ENCODE assay signal across 1 cellular context in the genomic region with DNA sequence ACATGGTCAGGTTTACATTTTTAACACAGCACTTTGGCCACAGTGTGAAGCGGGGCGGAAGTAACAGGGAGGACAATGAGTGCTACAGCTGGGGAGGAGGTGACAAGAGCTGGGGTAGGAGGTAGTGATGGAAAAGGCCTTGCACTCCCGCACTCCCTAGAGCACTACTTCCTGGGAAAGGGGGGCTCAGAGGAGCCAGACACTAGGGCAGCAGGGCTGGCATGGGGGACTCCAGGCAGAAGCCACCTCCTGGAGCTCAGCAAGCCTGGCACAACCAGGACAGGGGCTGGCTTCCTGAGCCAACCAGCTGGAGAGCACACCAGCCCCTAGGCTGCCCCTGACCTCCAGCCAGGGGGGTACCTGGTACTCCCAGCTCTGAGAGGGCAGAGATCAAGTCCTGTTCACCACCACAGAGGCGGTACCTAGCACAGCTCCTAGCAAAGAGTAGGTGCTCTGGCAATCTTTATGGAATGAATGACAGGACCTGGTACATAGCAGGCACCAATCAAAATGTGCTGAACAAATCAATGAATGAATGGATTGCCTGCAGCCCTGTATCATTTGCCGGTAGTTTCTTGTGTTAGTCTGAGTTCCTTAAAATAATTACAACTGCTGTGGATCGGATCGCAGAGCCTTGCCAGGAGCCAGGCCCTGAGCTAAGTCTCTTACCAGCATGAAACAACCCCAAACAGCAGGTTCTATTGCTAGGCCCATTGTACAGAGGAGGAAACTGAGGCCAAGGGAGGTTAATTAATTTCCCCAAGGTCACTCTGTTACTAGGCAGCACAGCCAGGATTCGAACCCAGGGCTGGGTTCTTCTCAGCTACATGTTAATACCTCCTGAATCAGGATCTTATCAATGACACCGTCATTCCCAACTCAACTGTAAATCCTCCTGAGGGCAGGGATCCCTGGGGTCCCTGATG.
A peak's percentile ranks its signal among the peaks of the same experiment; 100 is the strongest.
TF ChIP-seq lines count a peak whose summit lies in the region.

No MANE protein-coding gene starts in this region.

TF ChIP-seq in K562, 482 proteins besides CTCF, POLR2A, EP300 and RAD21 (continued from another document):
- peak; percentile 44; the same call in 1 of the 2 replicates for TF ChIP-seq SMARCA5 (IDR thresholded peaks at IDR 0.05)
- TF ChIP-seq ZFX (CRISPR knock-in tag; IDR thresholded peaks at IDR 0.05) = no peak
- no peak for TF ChIP-seq ZNF695 (CRISPR knock-in tag; IDR thresholded peaks at IDR 0.05)
- TF ChIP-seq TBL1XR1 (IDR thresholded peaks at IDR 0.05; ENCODE audit: low read length in 2 of 2) = no peak
- no peak for TF ChIP-seq HIVEP1 (CRISPR knock-in tag; IDR thresholded peaks at IDR 0.05)
- TF ChIP-seq ERF (CRISPR knock-in tag; IDR thresholded peaks at IDR 0.05) = 0 out of 2 replicates have a peak, but pooled peaks have one; percentile 16
- 0 out of 2 replicates have a peak, but pooled peaks have one; percentile 36 for TF ChIP-seq HDAC2 (IDR thresholded peaks at IDR 0.05)
- TF ChIP-seq CHD4 (IDR thresholded peaks at IDR 0.05; ENCODE audit: insufficient read depth, insufficient replicate concordance, low read depth, low read length, poor library complexity, severe bottlenecking) = peak; percentile 57
- peak; percentile 43 to 65; a peak in 3 of 4 replicates for TF ChIP-seq KDM1A (IDR thresholded peaks at IDR 0.05)
- TF ChIP-seq, protein P1, sequence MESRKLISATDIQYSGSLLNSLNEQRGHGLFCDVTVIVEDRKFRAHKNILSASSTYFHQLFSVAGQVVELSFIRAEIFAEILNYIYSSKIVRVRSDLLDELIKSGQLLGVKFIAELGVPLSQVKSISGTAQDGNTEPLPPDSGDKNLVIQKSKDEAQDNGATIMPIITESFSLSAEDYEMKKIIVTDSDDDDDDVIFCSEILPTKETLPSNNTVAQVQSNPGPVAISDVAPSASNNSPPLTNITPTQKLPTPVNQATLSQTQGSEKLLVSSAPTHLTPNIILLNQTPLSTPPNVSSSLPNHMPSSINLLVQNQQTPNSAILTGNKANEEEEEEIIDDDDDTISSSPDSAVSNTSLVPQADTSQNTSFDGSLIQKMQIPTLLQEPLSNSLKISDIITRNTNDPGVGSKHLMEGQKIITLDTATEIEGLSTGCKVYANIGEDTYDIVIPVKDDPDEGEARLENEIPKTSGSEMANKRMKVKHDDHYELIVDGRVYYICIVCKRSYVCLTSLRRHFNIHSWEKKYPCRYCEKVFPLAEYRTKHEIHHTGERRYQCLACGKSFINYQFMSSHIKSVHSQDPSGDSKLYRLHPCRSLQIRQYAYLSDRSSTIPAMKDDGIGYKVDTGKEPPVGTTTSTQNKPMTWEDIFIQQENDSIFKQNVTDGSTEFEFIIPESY (CRISPR knock-in tag; IDR thresholded peaks at IDR 0.05) = peak; percentile 86
